ENCODE assay signal across 1 cellular context in the genomic region with DNA sequence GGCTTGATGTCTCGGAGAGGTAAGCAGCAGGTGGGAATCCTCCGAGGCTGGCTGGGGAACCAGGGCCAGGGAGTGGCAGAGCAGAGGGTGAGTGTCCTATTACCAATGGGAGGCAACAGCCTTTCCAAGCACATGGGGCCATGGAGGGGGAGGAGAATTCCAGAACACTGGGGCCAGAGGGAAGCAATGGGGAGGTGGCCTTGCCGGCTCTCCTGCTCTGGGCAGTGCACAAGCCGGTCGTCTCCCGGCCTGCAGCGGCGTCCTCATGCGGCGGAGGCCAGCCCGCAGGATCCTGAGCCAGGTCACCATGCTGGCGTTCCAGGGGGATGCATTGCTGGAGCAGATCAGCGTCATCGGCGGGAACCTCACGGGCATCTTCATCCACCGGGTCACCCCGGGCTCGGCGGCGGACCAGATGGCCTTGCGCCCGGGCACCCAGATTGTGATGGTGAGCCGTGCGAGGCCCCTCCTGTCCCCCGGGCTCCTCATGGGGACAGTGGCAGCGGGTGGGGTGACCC.
TF ChIP-seq lines count a peak whose summit lies in the region.

No MANE protein-coding gene starts in this region.

TF ChIP-seq in K562, 482 proteins besides CTCF, POLR2A, EP300 and RAD21:
- TF ChIP-seq POLR2G (IDR thresholded peaks at IDR 0.05; ENCODE audit: low read depth, low read length), result peak; percentile 38; the same call in 1 of the 2 replicates
- TF ChIP-seq, protein P1, sequence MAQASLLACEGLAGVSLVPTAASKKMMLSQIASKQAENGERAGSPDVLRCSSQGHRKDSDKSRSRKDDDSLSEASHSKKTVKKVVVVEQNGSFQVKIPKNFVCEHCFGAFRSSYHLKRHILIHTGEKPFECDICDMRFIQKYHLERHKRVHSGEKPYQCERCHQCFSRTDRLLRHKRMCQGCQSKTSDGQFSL (CRISPR knock-in tag; IDR thresholded peaks at IDR 0.05), result no peak
- TF ChIP-seq, protein P1 (tag; IDR thresholded peaks at IDR 0.05), result no peak
